8 cellular contexts compared by ENCODE assay signal in the genomic region with DNA sequence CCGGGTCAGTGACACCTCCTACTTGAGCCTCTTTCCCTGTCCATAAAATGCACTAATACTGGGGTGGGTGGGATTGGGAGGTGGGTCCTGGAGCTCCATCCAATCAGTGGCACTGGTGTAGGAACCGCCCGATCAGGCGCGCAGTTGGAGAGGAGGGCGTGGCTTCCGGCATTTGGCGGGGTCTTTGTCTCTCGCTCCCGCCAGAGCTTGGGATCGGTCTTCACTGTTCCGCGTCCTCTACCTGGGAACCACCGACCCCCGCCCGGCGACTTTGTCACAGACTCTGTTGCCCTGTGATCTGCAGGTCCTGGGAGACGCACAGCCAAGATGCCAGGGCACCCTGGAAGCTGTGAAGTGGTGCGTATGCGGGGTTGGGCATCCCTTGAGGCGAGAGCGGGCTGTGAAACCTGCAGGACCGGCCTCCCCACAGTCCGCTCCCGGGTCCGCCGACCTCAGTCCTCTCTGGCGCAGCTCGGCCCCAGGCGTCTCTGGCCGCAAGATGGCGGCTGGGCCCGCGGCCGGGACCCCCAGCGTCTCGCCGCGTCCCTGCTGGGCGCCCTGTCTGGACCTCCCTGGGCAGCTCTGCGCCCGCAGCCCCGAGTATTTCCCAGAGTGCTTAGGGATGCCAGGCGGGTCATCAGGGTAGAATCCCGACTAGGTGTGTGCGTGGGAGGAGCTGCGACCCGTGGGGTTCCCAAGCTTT. TPM values are rescaled to one million over a fixed set of nuclear protein-coding genes. Genes with fewer than 3 reads are reported as not detected.
DNase-seq lines count a peak whose midpoint lies in the region; TF ChIP-seq lines count a peak whose summit lies in the region.

No MANE protein-coding gene starts in this region.

- H3K36me3 Mint-ChIP-seq in activated naive CD4-positive, alpha-beta T cell treated with anti-CD3 and anti-CD28 coated beads for 36 hours (ENCODE audit: low read depth), result peaks cover 4% of the 10 kb centered on the region
- no peaks in the 10 kb centered on the region for H3K36me3 Mint-ChIP-seq in activated naive CD4-positive, alpha-beta T cell treated with anti-CD3 and anti-CD28 coated beads, Interleukin-2, amount 10 ng/mL, durations not matched to agents 7 days and 5 days

- peak overlapping the region; percentile 80 for H3K27ac ChIP-seq in cardiac muscle cell
- no peak overlapping the region for H3K27ac ChIP-seq in ovary
- no peak overlapping the region for H3K27ac ChIP-seq in MM.1S (ENCODE audit: low read length)

- H3F3A ChIP-seq in MM.1S (ENCODE audit: insufficient read depth, low read length), result no peaks in the 10 kb centered on the region

- H3K4me3 ChIP-seq in cardiac muscle cell (peak overlapping the region; percentile 79), ovary (peak overlapping the region; percentile 52), MM.1S (ENCODE audit: low read length) (no peak overlapping the region; the same call in 1 of the 2 replicates)

- H3K79me2 ChIP-seq in MM.1S (ENCODE audit: low read length), result no peaks in the 10 kb centered on the region

- no peak for TF ChIP-seq POLR2A in ovary (IDR thresholded peaks at IDR 0.05)

- H3K27me3 ChIP-seq in cardiac muscle cell (no peaks in the 10 kb centered on the region), ovary (no peaks in the 10 kb centered on the region), MM.1S (replicated peaks; ENCODE audit: insufficient read depth, low read length) (no peaks in the 10 kb centered on the region)

- no peak for TF ChIP-seq EP300 in ovary (IDR thresholded peaks at IDR 0.05)

- H4K20me1 ChIP-seq in MM.1S (ENCODE audit: insufficient read depth, low read length), result no peaks in the 10 kb centered on the region

- peaks cover 15% of the 10 kb centered on the region for H3K9me3 Mint-ChIP-seq in activated naive CD4-positive, alpha-beta T cell treated with anti-CD3 and anti-CD28 coated beads for 36 hours
- H3K9me3 Mint-ChIP-seq in activated naive CD4-positive, alpha-beta T cell treated with anti-CD3 and anti-CD28 coated beads, Interleukin-2, amount 10 ng/mL, durations not matched to agents 7 days and 5 days, result peaks cover 34% of the 10 kb centered on the region

- H3K9ac ChIP-seq in MM.1S (ENCODE audit: low read length), result no peak overlapping the region

- H3K27ac Mint-ChIP-seq in activated naive CD4-positive, alpha-beta T cell treated with anti-CD3 and anti-CD28 coated beads for 36 hours, result no peak overlapping the region
- no peak overlapping the region for H3K27ac Mint-ChIP-seq in activated naive CD4-positive, alpha-beta T cell treated with anti-CD3 and anti-CD28 coated beads, Interleukin-2, amount 10 ng/mL, durations not matched to agents 7 days and 5 days

- H3K27me3 Mint-ChIP-seq in activated naive CD4-positive, alpha-beta T cell treated with anti-CD3 and anti-CD28 coated beads for 36 hours (ENCODE audit: low read depth), result peaks cover 40% of the 10 kb centered on the region
- peaks cover 12% of the 10 kb centered on the region for H3K27me3 Mint-ChIP-seq in activated naive CD4-positive, alpha-beta T cell treated with anti-CD3 and anti-CD28 coated beads, Interleukin-2, amount 10 ng/mL, durations not matched to agents 7 days and 5 days

- TF ChIP-seq CTCF in cardiac muscle cell (IDR thresholded peaks at IDR 0.05; ENCODE audit: low read depth, low read length), result no peak
- no peak for TF ChIP-seq CTCF in ovary (IDR thresholded peaks at IDR 0.05)
- no peak for TF ChIP-seq CTCF in MM.1S (IDR thresholded peaks at IDR 0.05; ENCODE audit: low read length)

- H3K4me1 ChIP-seq in cardiac muscle cell (ENCODE audit: low read depth) (peaks cover 6% of the 10 kb centered on the region), ovary (ENCODE audit: insufficient read depth) (peaks cover 3% of the 10 kb centered on the region), MM.1S (ENCODE audit: low read length) (no peaks in the 10 kb centered on the region)

- DNase-seq in activated naive CD4-positive, alpha-beta T cell treated with anti-CD3 and anti-CD28 coated beads for 36 hours, result no peak
- DNase-seq in activated naive CD4-positive, alpha-beta T cell treated with anti-CD3 and anti-CD28 coated beads, Interleukin-2, amount 10 ng/mL, durations not matched to agents 7 days and 5 days, result no peak
- DNase-seq in NCI-H1417 treated with DMSO at 0.1 percent for 48 hours (lab: John Stamatoyannopoulos, UW), result peak; percentile 52
- peak; percentile 23 to 32 for DNase-seq in activated T-cell treated with anti-CD3 and anti-CD28 coated beads, Interleukin-2, amount 50 U/mL, for 48 hours
- peak; percentile 84 to 85 for DNase-seq in cardiac muscle cell (ENCODE audit: low read depth in 1 of 2, low spot score in 1 of 2)
- DNase-seq in ovary, result peak; percentile 56 to 81 (median 72)
- no peak for DNase-seq in stimulated activated naive CD4-positive, alpha-beta T cell (lab: John Stamatoyannopoulos, UW)
- no peak for DNase-seq in MM.1S

- CTCF ChIA-PET in activated naive CD4-positive, alpha-beta T cell treated with anti-CD3 and anti-CD28 coated beads for 36 hours (lab: Charles Lee), result no interaction called here
- CTCF ChIA-PET in activated naive CD4-positive, alpha-beta T cell treated with anti-CD3 and anti-CD28 coated beads, Interleukin-2, amount 10 ng/mL, durations not matched to agents 7 days and 5 days (lab: Charles Lee), result no interaction called here

- no peaks in the 10 kb centered on the region for H3K36me3 ChIP-seq in cardiac muscle cell
- no peaks in the 10 kb centered on the region for H3K36me3 ChIP-seq in ovary
- no peaks in the 10 kb centered on the region for H3K36me3 ChIP-seq in MM.1S (replicated peaks; ENCODE audit: insufficient read depth, low read length)

- H3K9me2 ChIP-seq in MM.1S (replicated peaks; ENCODE audit: insufficient read depth, low read length), result no peaks in the 10 kb centered on the region

- H3K4me2 ChIP-seq in MM.1S (ENCODE audit: low read depth, low read length), result no peak overlapping the region

- no peak overlapping the region for H2AFZ ChIP-seq in MM.1S (ENCODE audit: low read length)

- intact Hi-C loops in activated naive CD4-positive, alpha-beta T cell treated with anti-CD3 and anti-CD28 coated beads for 36 hours (cut with micrococcal nuclease), result no loop called here
- intact Hi-C loops in ovary (cut with DNase I), result no loop called here

- H3K4me1 Mint-ChIP-seq in activated naive CD4-positive, alpha-beta T cell treated with anti-CD3 and anti-CD28 coated beads for 36 hours (ENCODE audit: low read depth), result peaks cover 2% of the 10 kb centered on the region
- H3K4me1 Mint-ChIP-seq in activated naive CD4-positive, alpha-beta T cell treated with anti-CD3 and anti-CD28 coated beads, Interleukin-2, amount 10 ng/mL, durations not matched to agents 7 days and 5 days, result no peaks in the 10 kb centered on the region

- H3K9me3 ChIP-seq in cardiac muscle cell (ENCODE audit: low read depth) (no peaks in the 10 kb centered on the region), ovary (no peaks in the 10 kb centered on the region), MM.1S (replicated peaks; ENCODE audit: insufficient read depth, low read length) (no peaks in the 10 kb centered on the region)

- H3K4me3 Mint-ChIP-seq in activated naive CD4-positive, alpha-beta T cell treated with anti-CD3 and anti-CD28 coated beads for 36 hours, result peak overlapping the region; percentile 24
- H3K4me3 Mint-ChIP-seq in activated naive CD4-positive, alpha-beta T cell treated with anti-CD3 and anti-CD28 coated beads, Interleukin-2, amount 10 ng/mL, durations not matched to agents 7 days and 5 days, result no peak overlapping the region

- 0 to 1% (median 1%) methylated on average over 43 to 48 of the region's 48 CpGs for WGBS in ovary, 3 donors

RNA-seq across cellular contexts. Expression of gene ZNF730, which starts 41.6 kb away (rescaled TPM):
- total RNA-seq in activated naive CD4-positive, alpha-beta T cell treated with anti-CD3 and anti-CD28 coated beads for 36 hours, result under 1 TPM; 0.52 to 0.81 TPM
- 3.4 and 7.8 TPM in 2 replicates for total RNA-seq in cardiac muscle cell
- 4.1 and 4.8 TPM in 2 replicates for polyA plus RNA-seq in cardiac muscle cell
- 1 to 10 TPM in 4 of 7 donors, under 1 TPM in 3; 0.57 to 4.5 (median 1.5) TPM for total RNA-seq in ovary
- under 1 TPM; 0.54 to 0.85 TPM for polyA plus RNA-seq in ovary

Comparison
In these comparisons a context has a peak if more than half of its experiments do, and no peak if none do; other contexts are left out.
1. DNase-seq: peak in NCI-H1417 treated with DMSO at 0.1 percent for 48 hours (single experiment), activated T-cell treated with anti-CD3 and anti-CD28 coated beads, Interleukin-2, amount 50 U/mL, for 48 hours (2 of 2), cardiac muscle cell (2 of 2) and ovary (5 of 5); none in activated naive CD4-positive, alpha-beta T cell treated with anti-CD3 and anti-CD28 coated beads for 36 hours (single experiment), activated naive CD4-positive, alpha-beta T cell treated with anti-CD3 and anti-CD28 coated beads, Interleukin-2, amount 10 ng/mL, durations not matched to agents 7 days and 5 days (single experiment), stimulated activated naive CD4-positive, alpha-beta T cell (0 of 6) and MM.1S (single experiment).